Comparison of ENCODE assay signal across 11 cellular contexts in the genomic region with DNA sequence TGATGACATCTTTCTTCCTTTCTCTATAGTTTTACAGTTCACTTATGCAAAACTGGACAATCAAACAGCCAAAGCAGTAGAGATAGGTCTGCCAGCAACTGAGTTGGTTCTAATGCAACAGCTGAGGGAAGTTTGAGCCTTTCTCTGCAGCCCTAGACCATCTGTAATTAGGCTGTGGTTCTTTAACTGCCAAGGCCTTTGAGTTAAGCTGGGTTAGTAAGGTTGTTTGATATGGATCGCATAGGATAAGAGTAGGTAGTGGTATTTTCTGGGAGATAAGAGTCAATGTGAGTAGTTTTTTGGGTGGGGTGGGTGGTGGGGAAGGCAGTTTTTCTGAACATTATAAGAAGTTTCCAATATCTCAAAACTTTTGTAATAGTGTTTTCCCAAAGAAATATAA. TPM values are rescaled to one million over a fixed set of nuclear protein-coding genes. Genes with fewer than 3 reads are reported as not detected.
DNase-seq lines count a peak whose midpoint lies in the region; ATAC-seq and TF ChIP-seq lines count a peak whose summit lies in the region.
"Had no signal": no experiment of that assay in that cellular context is flagged by ENCODE, and none has a peak within 500 bp of the region (broad histone marks: within the 10 kb centered on the region; RNA-seq: fewer than 3 reads in every experiment).

No MANE protein-coding gene starts in this region.

- peaks cover 49% of the 10 kb centered on the region for H3K4me1 Mint-ChIP-seq in activated CD4-positive, alpha-beta T cell treated with anti-CD3 and anti-CD28 coated beads, Interleukin-2, amount 10 ng/mL, durations not matched to agents 7 days and 5 days
- H3K4me1 Mint-ChIP-seq in T-helper 17 cell: peaks cover 20% of the 10 kb centered on the region
- H3K4me1 Mint-ChIP-seq in memory B cell: peaks cover 21% of the 10 kb centered on the region

- H3K27ac ChIP-seq in HCT116 (ENCODE audit: low read depth, low read length) (no peak overlapping the region), aorta (ENCODE audit: low read depth in 1 of 2, low read length in 2 of 2) (peak overlapping the region in 1 of 2 donors; percentile 5), transverse colon (no peak overlapping the region)
- H3K27ac ChIP-seq: BLaER1 treated with 17β-estradiol and CSF1 and Interleukin-3, amounts not matched to agents 10 nM and 100 nM had no signal

- no peaks in the 10 kb centered on the region for H3K79me2 ChIP-seq in HCT116 (ENCODE audit: insufficient read depth, low read length)

- peaks cover 28% of the 10 kb centered on the region for H3K9me3 Mint-ChIP-seq in activated CD4-positive, alpha-beta T cell treated with anti-CD3 and anti-CD28 coated beads, Interleukin-2, amount 10 ng/mL, durations not matched to agents 7 days and 5 days
- peaks cover 2% of the 10 kb centered on the region for H3K9me3 Mint-ChIP-seq in memory B cell

- H3K36me3 Mint-ChIP-seq in activated CD4-positive, alpha-beta T cell treated with anti-CD3 and anti-CD28 coated beads, Interleukin-2, amount 10 ng/mL, durations not matched to agents 7 days and 5 days (ENCODE audit: low read depth): peaks cover 60% of the 10 kb centered on the region
- no peaks in the 10 kb centered on the region for H3K36me3 Mint-ChIP-seq in T-helper 17 cell (ENCODE audit: low read depth)
- peaks cover 10% of the 10 kb centered on the region for H3K36me3 Mint-ChIP-seq in memory B cell

- RAD21 ChIA-PET in HCT116 (lab: Charles Lee; ENCODE audit: low non-redundant PET in 1 of 2, low total read pairs in 2 of 2, uncharacterized antibody in 2 of 2, unreplicated experiment in 2 of 2): no interaction called here

- no peaks in the 10 kb centered on the region for H3K27me3 ChIP-seq in HCT116 (ENCODE audit: insufficient read depth, low read length)
- no peaks in the 10 kb centered on the region for H3K27me3 ChIP-seq in aorta (ENCODE audit: control insufficient read depth in 1 of 2, insufficient read depth in 2 of 2, low read length in 1 of 2)
- H3K27me3 ChIP-seq in transverse colon: no peaks in the 10 kb centered on the region
- H3K27me3 ChIP-seq: BLaER1 treated with 17β-estradiol and CSF1 and Interleukin-3, amounts not matched to agents 10 nM and 100 nM had no signal

- no peak for DNase-seq in activated CD4-positive, alpha-beta T cell treated with anti-CD3 and anti-CD28 coated beads, Interleukin-2, amount 10 ng/mL, durations not matched to agents 7 days and 5 days
- DNase-seq in activated CD4-positive, alpha-beta T cell treated with anti-CD3 and anti-CD28 coated beads, Interleukin-2, amount 50 U/mL, for 1 hour: no peak
- DNase-seq in HCT116 (ENCODE audit: low read depth, low spot score) (no peak), T-helper 17 cell (no peak), memory B cell (ENCODE audit: low spot score in 2 of 2) (no peak), aorta (no peak), transverse colon (no peak)
- DNase-seq: CD4-positive, CD25-positive, alpha-beta regulatory T cell; GF-D8 had no signal

- WGBS in aorta, 2 donors: 97 to 98% methylated on average over 1 of the region's 1 CpG
- 89 to 100% methylated on average over 1 of the region's 1 CpG for WGBS in transverse colon (ENCODE audit: low coverage in 1 of 2), 2 donors

- intact Hi-C loops in HCT116 (cut with micrococcal nuclease) (no loop called here), aorta (cut with DNase I) (no loop called here), transverse colon (cut with DNase I; ENCODE audit: low total_unique reads) (no loop called here)

- no peak for TF ChIP-seq EP300 in transverse colon (IDR thresholded peaks at IDR 0.05; ENCODE audit: low read depth)

- peak overlapping the region; percentile 6 for H3K27ac Mint-ChIP-seq in activated CD4-positive, alpha-beta T cell treated with anti-CD3 and anti-CD28 coated beads, Interleukin-2, amount 10 ng/mL, durations not matched to agents 7 days and 5 days
- H3K27ac Mint-ChIP-seq in T-helper 17 cell: peak overlapping the region; percentile 61
- H3K27ac Mint-ChIP-seq in memory B cell: peak overlapping the region; percentile 62

- no peak for TF ChIP-seq POLR2A in HCT116 (IDR thresholded peaks at IDR 0.05; ENCODE audit: borderline replicate concordance, extremely low read depth, insufficient read depth, insufficient read length)
- TF ChIP-seq POLR2A in transverse colon (IDR thresholded peaks at IDR 0.05): no peak

- ATAC-seq in HCT116 (no peak), T-helper 17 cell (no peak), memory B cell (ENCODE audit: low read depth) (no peak), HG02610 (IDR thresholded peaks at IDR 0.05; ENCODE audit: unreplicated experiment) (no peak), aorta (ENCODE audit: low FRiP score) (no peak)

- H2AFZ ChIP-seq in HCT116 (ENCODE audit: low read depth, low read length, poor library complexity, severe bottlenecking): peak overlapping the region; percentile 39

- H3K4me1 ChIP-seq in HCT116 (ENCODE audit: control insufficient read depth in 1 of 2, insufficient read depth in 2 of 2, low read length in 2 of 2) (peaks cover 0 to 5% of the 10 kb centered on the region in 2 experiments; a peak in 2 of 4 replicates), aorta (ENCODE audit: control insufficient read depth in 1 of 2, insufficient read depth in 2 of 2, low read length in 2 of 2) (no peaks in the 10 kb centered on the region), transverse colon (peaks cover 0 to 9% (median 6%) of the 10 kb centered on the region in 4 donors)

- H3K9ac ChIP-seq in HCT116 (ENCODE audit: low read length): no peak overlapping the region
- H3K9ac ChIP-seq: BLaER1 treated with 17β-estradiol and CSF1 and Interleukin-3, amounts not matched to agents 10 nM and 100 nM had no signal

- H3K4me3 ChIP-seq in HCT116 (replicated peaks in 1 of 2; ENCODE audit: low read depth in 1 of 2, low read length in 2 of 2): no peak overlapping the region
- H3K4me3 ChIP-seq in aorta (ENCODE audit: low read length in 2 of 2): no peak overlapping the region
- no peak overlapping the region for H3K4me3 ChIP-seq in transverse colon

- in situ Hi-C loops in transverse colon (cut with MboI; ENCODE audit: low pct_ligation_motif_present in 1 of 4, low pct_unique_long_range_greater_than_20kb in 1 of 4, low sequenced_read_pairs in 3 of 4): no loop called here

- no peak overlapping the region for H3K4me2 ChIP-seq in HCT116 (ENCODE audit: low read length)
- H3K4me2 ChIP-seq: BLaER1 treated with 17β-estradiol and CSF1 and Interleukin-3, amounts not matched to agents 10 nM and 100 nM had no signal

- no peaks in the 10 kb centered on the region for H3K27me3 Mint-ChIP-seq in activated CD4-positive, alpha-beta T cell treated with anti-CD3 and anti-CD28 coated beads, Interleukin-2, amount 10 ng/mL, durations not matched to agents 7 days and 5 days
- no peaks in the 10 kb centered on the region for H3K27me3 Mint-ChIP-seq in T-helper 17 cell
- H3K27me3 Mint-ChIP-seq in memory B cell: no peaks in the 10 kb centered on the region

- no peak for TF ChIP-seq CTCF in HCT116 (IDR thresholded peaks at IDR 0.05 in 2 of 3, conservative IDR thresholded peaks at IDR 0.05 in 1 of 3; ENCODE audit: borderline replicate concordance in 1 of 3, insufficient read depth in 1 of 3, low read depth in 2 of 3, low read length in 2 of 3)
- TF ChIP-seq CTCF in transverse colon (IDR thresholded peaks at IDR 0.05): no peak

- CTCF ChIA-PET in activated CD4-positive, alpha-beta T cell treated with anti-CD3 and anti-CD28 coated beads, Interleukin-2, amount 10 ng/mL, durations not matched to agents 7 days and 5 days (lab: Charles Lee): interaction anchor here (0.7 to 8.1 kb wide), 5 partner anchors 14 to 277 kb away, joined by 3 to 72 read pairs (median 3); no protein-coding TSS in a partner anchor
- CTCF ChIA-PET in HCT116 (lab: Charles Lee): interaction anchor here (1.4 to 1.6 kb wide), 2 partner anchors 29 to 82 kb away, joined by 4 to 8 read pairs; no protein-coding TSS in a partner anchor

- POLR2A ChIA-PET in activated CD4-positive, alpha-beta T cell treated with anti-CD3 and anti-CD28 coated beads, Interleukin-2, amount 10 ng/mL, durations not matched to agents 7 days and 5 days (lab: Charles Lee): no interaction called here
- POLR2A ChIA-PET in HCT116 (lab: Charles Lee): interaction anchor here (0.6 kb wide), 1 partner anchor 194 kb away, joined by 3 read pairs; no protein-coding TSS in a partner anchor

- H3K4me3 Mint-ChIP-seq in activated CD4-positive, alpha-beta T cell treated with anti-CD3 and anti-CD28 coated beads, Interleukin-2, amount 10 ng/mL, durations not matched to agents 7 days and 5 days: no peak overlapping the region
- H3K4me3 Mint-ChIP-seq in T-helper 17 cell: no peak overlapping the region
- H3K4me3 Mint-ChIP-seq in memory B cell: no peak overlapping the region

- no peaks in the 10 kb centered on the region for H3K9me3 ChIP-seq in HCT116 (ENCODE audit: control insufficient read depth in 1 of 2, insufficient read depth in 1 of 2, low read depth in 1 of 2, low read length in 2 of 2)
- H3K9me3 ChIP-seq in T-helper 17 cell (ENCODE audit: control insufficient read depth, low read length, poor library complexity, severe bottlenecking): no peaks in the 10 kb centered on the region
- H3K9me3 ChIP-seq in aorta (ENCODE audit: control insufficient read depth, low read length): no peaks in the 10 kb centered on the region
- no peaks in the 10 kb centered on the region for H3K9me3 ChIP-seq in transverse colon

- no peaks in the 10 kb centered on the region for H3K36me3 ChIP-seq in HCT116 (ENCODE audit: control insufficient read depth in 1 of 2, insufficient read depth in 2 of 2, low read length in 2 of 2)
- H3K36me3 ChIP-seq in aorta (ENCODE audit: control insufficient read depth in 1 of 2, insufficient read depth in 2 of 2, low read length in 1 of 2): peaks cover 0 to 1% of the 10 kb centered on the region in 2 donors
- H3K36me3 ChIP-seq in transverse colon: no peaks in the 10 kb centered on the region

- no peak for TF ChIP-seq RAD21 in HCT116 (IDR thresholded peaks at IDR 0.05; ENCODE audit: low read depth)

- no TSS peak for BruUV-seq in HCT116 (replicated peaks; lab: Mats Ljungman, UMichigan)

- H4K20me1 ChIP-seq in HCT116 (ENCODE audit: insufficient read depth): no peaks in the 10 kb centered on the region
- H4K20me1 ChIP-seq: BLaER1 treated with 17β-estradiol and CSF1 and Interleukin-3, amounts not matched to agents 10 nM and 100 nM had no signal

- H3K9me2 ChIP-seq in HCT116 (ENCODE audit: insufficient read depth): no peaks in the 10 kb centered on the region

TF ChIP-seq in HCT116, 20 proteins besides CTCF, POLR2A, EP300 and RAD21 (continues in another document):
- no peak for TF ChIP-seq TCF7L2 (IDR thresholded peaks at IDR 0.05; ENCODE audit: borderline replicate concordance, extremely low read depth, insufficient read depth, insufficient read length)

RNA-seq across cellular contexts. Expression of a gene that starts 2.9 kb away (rescaled TPM):
- total RNA-seq in activated CD4-positive, alpha-beta T cell treated with anti-CD3 and anti-CD28 coated beads, Interleukin-2, amount 10 ng/mL, durations not matched to agents 7 days and 5 days: 10 to 100 TPM; 18.4 to 20.4 TPM
- not detected for total RNA-seq in HCT116 (2021; ENCODE audit: unreplicated experiment)
- polyA plus RNA-seq in HCT116 (2012): not detected in 2 replicates
- total RNA-seq in T-helper 17 cell: 1 to 10 TPM; 2.2 to 5.8 TPM
- 10 to 100 TPM in 1 of 2 donors, 1 to 10 TPM in 1; 10.0 to 10.5 TPM for total RNA-seq in aorta
- 10 to 100 TPM; 35.0 to 51.5 TPM for polyA plus RNA-seq in aorta
- 1 to 10 TPM in 3 of 4 donors, not detected in 1; 2.2 to 5.6 (median 2.4) TPM for total RNA-seq in transverse colon

Comparison
In these comparisons a context has a peak if more than half of its experiments do, and no peak if none do; other contexts are left out.
1. H3K27ac Mint-ChIP-seq: peak in every context shown above with its lines; median percentile 62 in memory B cell; 61 in T-helper 17 cell; 6 in activated CD4-positive, alpha-beta T cell treated with anti-CD3 and anti-CD28 coated beads, Interleukin-2, amount 10 ng/mL, durations not matched to agents 7 days and 5 days.